27 cellular contexts compared by ENCODE assay signal in genomic region chr7:155950898-155951553, GRCh38.
DNase-seq lines count a peak whose midpoint lies in the region; ATAC-seq, FAIRE-seq and TF ChIP-seq lines count a peak whose summit lies in the region.
"Had no signal": no experiment of that assay in that cellular context is flagged by ENCODE, and none has a peak within 500 bp of the region (broad histone marks: within the 10 kb centered on the region; RNA-seq: fewer than 3 reads in every experiment).

No MANE protein-coding gene starts in this region.

- H3K27ac ChIP-seq in mesodermal cell (ENCODE audit: low read depth, low read length, severe bottlenecking) = peak overlapping the region; percentile 97
- H3K27ac ChIP-seq: C4-2B, gastroesophageal sphincter, upper lobe of left lung had no signal

- H3K9me3 Mint-ChIP-seq in endothelial cell (ENCODE audit: unreplicated experiment) = peaks cover 5% of the 10 kb centered on the region
- no peaks in the 10 kb centered on the region for H3K9me3 Mint-ChIP-seq in natural killer cell treated with Interleukin-12 subunit alpha and Interleukin-12 subunit beta and Interleukin-15 and Interleukin-18, amount 100 ng/mL, for 72 hours
- H3K9me3 Mint-ChIP-seq: activated B cell treated with CpG ODN at 0.5 μM for 24 hours; T-helper 2 cell treated with Interferon-gamma antibody and Interleukin-4, amounts not matched to agents 5 μg/mL and 100 μg/mL, for 36 hours had no signal

- H3K4me3 ChIP-seq in mesodermal cell (ENCODE audit: extremely low read depth, insufficient read depth, low read length, poor library complexity, severe bottlenecking) = no peak overlapping the region
- H3K4me3 ChIP-seq: gastroesophageal sphincter, HAP-1, right lobe of liver, upper lobe of left lung had no signal

- TF ChIP-seq CTCF in endothelial cell (IDR thresholded peaks at IDR 0.05; ENCODE audit: unreplicated experiment) = no peak

- peaks cover 8% of the 10 kb centered on the region for H3K4me1 Mint-ChIP-seq in endothelial cell (ENCODE audit: unreplicated experiment)
- H3K4me1 Mint-ChIP-seq in natural killer cell treated with Interleukin-12 subunit alpha and Interleukin-12 subunit beta and Interleukin-15 and Interleukin-18, amount 100 ng/mL, for 72 hours (ENCODE audit: low read depth in 2 of 2) = no peaks in the 10 kb centered on the region
- H3K4me1 Mint-ChIP-seq: activated B cell treated with CpG ODN at 0.5 μM for 24 hours had no signal

- H3K9me3 ChIP-seq in mesodermal cell (ENCODE audit: control insufficient read depth, low read length) = no peaks in the 10 kb centered on the region
- H3K9me3 ChIP-seq: HAP-1, right lobe of liver, upper lobe of left lung had no signal

- FAIRE-seq in urothelium cell line (lab: Jason Lieb, UNC) = no peak
- FAIRE-seq: A204.1, GM12891 had no signal

- peak; percentile 7 for DNase-seq in activated CD8-positive, alpha-beta memory T cell treated with anti-CD3 and anti-CD28 coated beads for 24 hours
- no peak for DNase-seq in activated CD8-positive, alpha-beta memory T cell treated with anti-CD3 and anti-CD28 coated beads, Interleukin-2, amount 50 U/mL, for 48 hours
- DNase-seq in endothelial cell (ENCODE audit: low spot score) = peak; percentile 1
- DNase-seq in urothelium cell line (ENCODE audit: low spot score) = peak; percentile 2
- no peak for DNase-seq in activated naive CD4-positive, alpha-beta T cell treated with Interleukin-2 at 50 U/mL for 16 hours
- no peak for DNase-seq in natural killer cell treated with Interleukin-12 subunit alpha and Interleukin-12 subunit beta and Interleukin-15 and Interleukin-18, amount 100 ng/mL, for 72 hours (ENCODE audit: low spot score)
- DNase-seq in stimulated activated CD4-positive, alpha-beta T cell treated with anti-CD3 and anti-CD28 coated beads, Interleukin-4, amount 100 ng/mL, for 4 hours = no peak
- DNase-seq: activated B cell treated with CpG ODN at 0.5 μM for 24 hours; activated naive CD8-positive, alpha-beta T cell treated with anti-CD3 and anti-CD28 coated beads, Interleukin-2, amount 50 U/mL, for 24 hours; DMS153; left cardiac atrium; NCI-H1436 treated with DMSO at 0.1 percent for 48 hours; NCI-H2171; NCI-H69; nucleus accumbens; stimulated activated CD4-positive, alpha-beta T cell treated with anti-CD3 and anti-CD28 coated beads, Interleukin-1b, Interleukin-23, amount 100 ng/mL, for 48 hours; upper lobe of left lung had no signal

- peaks cover 6% of the 10 kb centered on the region for H3K36me3 Mint-ChIP-seq in endothelial cell (ENCODE audit: low read depth, unreplicated experiment)
- no peaks in the 10 kb centered on the region for H3K36me3 Mint-ChIP-seq in natural killer cell treated with Interleukin-12 subunit alpha and Interleukin-12 subunit beta and Interleukin-15 and Interleukin-18, amount 100 ng/mL, for 72 hours

- no peak overlapping the region for H3K4me3 Mint-ChIP-seq in endothelial cell (ENCODE audit: unreplicated experiment)
- H3K4me3 Mint-ChIP-seq in natural killer cell treated with Interleukin-12 subunit alpha and Interleukin-12 subunit beta and Interleukin-15 and Interleukin-18, amount 100 ng/mL, for 72 hours = no peak overlapping the region
- H3K4me3 Mint-ChIP-seq: activated B cell treated with CpG ODN at 0.5 μM for 24 hours; activated naive CD8-positive, alpha-beta T cell treated with anti-CD3 and anti-CD28 coated beads, Interleukin-2, amount 50 U/mL, for 24 hours; dendritic cell treated with granulocyte-macrophage colony-stimulating factor and Interleukin-4, amounts not matched to agents 40 ng/mL and 50 ng/mL, for 4 days; stimulated activated naive CD8-positive, alpha-beta T cell treated with anti-CD3 and anti-CD28 coated beads, Interleukin-15, Interleukin-2, amounts not matched to agents 100 ng/mL and 50 ng/mL, for 24 hours; T-helper 2 cell treated with Interferon-gamma antibody and Interleukin-4, amounts not matched to agents 5 μg/mL and 100 μg/mL, for 36 hours had no signal

- H3K27ac Mint-ChIP-seq in endothelial cell (ENCODE audit: unreplicated experiment) = no peak overlapping the region
- no peak overlapping the region for H3K27ac Mint-ChIP-seq in natural killer cell treated with Interleukin-12 subunit alpha and Interleukin-12 subunit beta and Interleukin-15 and Interleukin-18, amount 100 ng/mL, for 72 hours
- H3K27ac Mint-ChIP-seq: activated B cell treated with CpG ODN at 0.5 μM for 24 hours; activated naive CD8-positive, alpha-beta T cell treated with anti-CD3 and anti-CD28 coated beads, Interleukin-2, amount 50 U/mL, for 24 hours; dendritic cell treated with granulocyte-macrophage colony-stimulating factor and Interleukin-4, amounts not matched to agents 40 ng/mL and 50 ng/mL, for 4 days; stimulated activated naive CD8-positive, alpha-beta T cell treated with anti-CD3 and anti-CD28 coated beads, Interleukin-15, Interleukin-2, amounts not matched to agents 100 ng/mL and 50 ng/mL, for 24 hours; T-helper 2 cell treated with Interferon-gamma antibody and Interleukin-4, amounts not matched to agents 5 μg/mL and 100 μg/mL, for 36 hours had no signal

- H3K27me3 Mint-ChIP-seq in endothelial cell (ENCODE audit: unreplicated experiment) = peaks cover 8% of the 10 kb centered on the region
- H3K27me3 Mint-ChIP-seq in natural killer cell treated with Interleukin-12 subunit alpha and Interleukin-12 subunit beta and Interleukin-15 and Interleukin-18, amount 100 ng/mL, for 72 hours = peaks cover 0 to 5% of the 10 kb centered on the region in 2 donors
- H3K27me3 Mint-ChIP-seq: activated B cell treated with CpG ODN at 0.5 μM for 24 hours; dendritic cell treated with granulocyte-macrophage colony-stimulating factor and Interleukin-4, amounts not matched to agents 40 ng/mL and 50 ng/mL, for 4 days had no signal

- H3K36me3 ChIP-seq in mesodermal cell (ENCODE audit: control insufficient read depth, insufficient read depth, low read length) = no peaks in the 10 kb centered on the region
- H3K36me3 ChIP-seq: gastroesophageal sphincter, HAP-1, right lobe of liver, upper lobe of left lung had no signal

- peaks cover 23% of the 10 kb centered on the region for H3K4me1 ChIP-seq in mesodermal cell (ENCODE audit: control insufficient read depth, insufficient read depth, low read length, poor library complexity, severe bottlenecking)
- H3K4me1 ChIP-seq: gastroesophageal sphincter, HAP-1, upper lobe of left lung had no signal

- WGBS in mesodermal cell (ENCODE audit: insufficient coverage in 2 of 2), 2 experiments = 84 to 93% methylated on average over 13 of the region's 14 CpGs

- no peak for ATAC-seq in natural killer cell treated with Interleukin-12 subunit alpha and Interleukin-12 subunit beta and Interleukin-15 and Interleukin-18, amount 100 ng/mL, for 72 hours
- ATAC-seq: gastroesophageal sphincter, left cardiac atrium had no signal

Comparison
In these comparisons a context has a peak if more than half of its experiments do, and no peak if none do; other contexts are left out.
1. DNase-seq: peak in activated CD8-positive, alpha-beta memory T cell treated with anti-CD3 and anti-CD28 coated beads for 24 hours (single experiment), endothelial cell (single experiment) and urothelium cell line (single experiment); none in activated CD8-positive, alpha-beta memory T cell treated with anti-CD3 and anti-CD28 coated beads, Interleukin-2, amount 50 U/mL, for 48 hours (single experiment), activated naive CD4-positive, alpha-beta T cell treated with Interleukin-2 at 50 U/mL for 16 hours (single experiment), natural killer cell treated with Interleukin-12 subunit alpha and Interleukin-12 subunit beta and Interleukin-15 and Interleukin-18, amount 100 ng/mL, for 72 hours (single experiment) and stimulated activated CD4-positive, alpha-beta T cell treated with anti-CD3 and anti-CD28 coated beads, Interleukin-4, amount 100 ng/mL, for 4 hours (0 of 2).